ENCODE assay signal across 12 cellular contexts in genomic region chr9:93345630-93346239, GRCh38.
A peak's percentile ranks its signal among the peaks of the same experiment; 100 is the strongest.
DNase-seq lines count a peak whose midpoint lies in the region; ATAC-seq lines count a peak whose summit lies in the region.
"Had no signal": no experiment of that assay in that cellular context is flagged by ENCODE, and none has a peak within 500 bp of the region (broad histone marks: within the 10 kb centered on the region; RNA-seq: fewer than 3 reads in every experiment).

No MANE protein-coding gene starts in this region.

- H3K9me3 ChIP-seq in right cardiac atrium (ENCODE audit: control insufficient read depth, low read length) (no peaks in the 10 kb centered on the region), neuron (ENCODE audit: low read length) (no peaks in the 10 kb centered on the region)

- peaks cover 2% of the 10 kb centered on the region for H3K36me3 Mint-ChIP-seq in activated naive CD8-positive, alpha-beta T cell
- no peaks in the 10 kb centered on the region for H3K36me3 Mint-ChIP-seq in activated naive CD8-positive, alpha-beta T cell treated with anti-CD3 and anti-CD28 coated beads, Interleukin-2, amount 50 U/mL, for 24 hours (ENCODE audit: low read depth)
- no peaks in the 10 kb centered on the region for H3K36me3 Mint-ChIP-seq in stimulated activated memory B cell treated with anti-CD40 and anti-IgM and Interleukin-4, amounts not matched to agents 10 μg/mL and 1 μg/mL and 100 μg/mL, for 72 hours
- H3K36me3 Mint-ChIP-seq: natural killer cell treated with Interleukin-12 subunit alpha and Interleukin-12 subunit beta and Interleukin-15 and Interleukin-18, amount 100 ng/mL, for 72 hours had no signal

- ATAC-seq in activated naive CD8-positive, alpha-beta T cell treated with anti-CD3 and anti-CD28 coated beads, Interleukin-2, amount 50 U/mL, for 24 hours = no peak
- ATAC-seq in right cardiac atrium (peak; percentile 36 to 48), sciatic nerve (no peak), GM21381 (IDR thresholded peaks at IDR 0.05; ENCODE audit: unreplicated experiment) (no peak)
- no peak for ATAC-seq in stimulated activated memory B cell treated with anti-CD40 and anti-IgM and Interleukin-4, amounts not matched to agents 10 μg/mL and 1 μg/mL and 100 μg/mL, for 72 hours

- no peak for DNase-seq in activated naive CD8-positive, alpha-beta T cell treated with anti-CD3 and anti-CD28 coated beads, Interleukin-2, amount 50 U/mL, for 24 hours
- DNase-seq in right cardiac atrium (peak in 1 of 3 donors; percentile 53), sciatic nerve (ENCODE audit: low spot score) (no peak)
- DNase-seq: ACHN; activated CD4-positive, alpha-beta T cell treated with anti-CD3 and anti-CD28 coated beads, Interleukin-2, amount 50 U/mL, for 4 hours; NCI-H2029 had no signal

- H3K4me1 ChIP-seq in right cardiac atrium (ENCODE audit: control insufficient read depth, insufficient read depth, low read length) (no peaks in the 10 kb centered on the region), neuron (ENCODE audit: insufficient read depth, low read length) (peaks cover 3% of the 10 kb centered on the region), urinary bladder (ENCODE audit: insufficient read depth) (no peaks in the 10 kb centered on the region)

- peaks cover 23% of the 10 kb centered on the region for H3K27me3 Mint-ChIP-seq in activated naive CD8-positive, alpha-beta T cell
- peaks cover 34% of the 10 kb centered on the region for H3K27me3 Mint-ChIP-seq in activated naive CD8-positive, alpha-beta T cell treated with anti-CD3 and anti-CD28 coated beads, Interleukin-2, amount 50 U/mL, for 24 hours
- peaks cover 80% of the 10 kb centered on the region for H3K27me3 Mint-ChIP-seq in stimulated activated memory B cell treated with anti-CD40 and anti-IgM and Interleukin-4, amounts not matched to agents 10 μg/mL and 1 μg/mL and 100 μg/mL, for 72 hours

- peak overlapping the region; percentile 39 for H3K4me3 ChIP-seq in right cardiac atrium (ENCODE audit: low read length)
- peak overlapping the region; percentile 35 for H3K4me3 ChIP-seq in neuron (ENCODE audit: low read length)
- H3K4me3 ChIP-seq in urinary bladder (ENCODE audit: low read depth, low read length) = peak overlapping the region; percentile 29

- peak overlapping the region; percentile 27 for H3K4me3 Mint-ChIP-seq in activated naive CD8-positive, alpha-beta T cell
- H3K4me3 Mint-ChIP-seq in activated naive CD8-positive, alpha-beta T cell treated with anti-CD3 and anti-CD28 coated beads, Interleukin-2, amount 50 U/mL, for 24 hours = no peak overlapping the region
- H3K4me3 Mint-ChIP-seq in stimulated activated memory B cell treated with anti-CD40 and anti-IgM and Interleukin-4, amounts not matched to agents 10 μg/mL and 1 μg/mL and 100 μg/mL, for 72 hours = no peak overlapping the region

- no peaks in the 10 kb centered on the region for H3K9me3 Mint-ChIP-seq in activated naive CD8-positive, alpha-beta T cell (ENCODE audit: low read depth)
- no peaks in the 10 kb centered on the region for H3K9me3 Mint-ChIP-seq in activated naive CD8-positive, alpha-beta T cell treated with anti-CD3 and anti-CD28 coated beads, Interleukin-2, amount 50 U/mL, for 24 hours
- no peaks in the 10 kb centered on the region for H3K9me3 Mint-ChIP-seq in stimulated activated memory B cell treated with anti-CD40 and anti-IgM and Interleukin-4, amounts not matched to agents 10 μg/mL and 1 μg/mL and 100 μg/mL, for 72 hours
- H3K9me3 Mint-ChIP-seq: natural killer cell treated with Interleukin-12 subunit alpha and Interleukin-12 subunit beta and Interleukin-15 and Interleukin-18, amount 100 ng/mL, for 72 hours had no signal

- H3K27me3 ChIP-seq in right cardiac atrium (ENCODE audit: control insufficient read depth, insufficient read depth) (no peaks in the 10 kb centered on the region), neuron (ENCODE audit: insufficient read depth, low read length) (peaks cover 2% of the 10 kb centered on the region)

- peak overlapping the region; percentile 48 for H2AFZ ChIP-seq in neuron (ENCODE audit: low read depth, low read length)

- H3K4me1 Mint-ChIP-seq in activated naive CD8-positive, alpha-beta T cell (ENCODE audit: low read depth) = peaks cover 3% of the 10 kb centered on the region
- peaks cover 4% of the 10 kb centered on the region for H3K4me1 Mint-ChIP-seq in activated naive CD8-positive, alpha-beta T cell treated with anti-CD3 and anti-CD28 coated beads, Interleukin-2, amount 50 U/mL, for 24 hours
- peaks cover 7% of the 10 kb centered on the region for H3K4me1 Mint-ChIP-seq in stimulated activated memory B cell treated with anti-CD40 and anti-IgM and Interleukin-4, amounts not matched to agents 10 μg/mL and 1 μg/mL and 100 μg/mL, for 72 hours

- no peak overlapping the region for H3K27ac Mint-ChIP-seq in activated naive CD8-positive, alpha-beta T cell
- no peak overlapping the region for H3K27ac Mint-ChIP-seq in activated naive CD8-positive, alpha-beta T cell treated with anti-CD3 and anti-CD28 coated beads, Interleukin-2, amount 50 U/mL, for 24 hours
- H3K27ac Mint-ChIP-seq in stimulated activated memory B cell treated with anti-CD40 and anti-IgM and Interleukin-4, amounts not matched to agents 10 μg/mL and 1 μg/mL and 100 μg/mL, for 72 hours = no peak overlapping the region
- H3K27ac Mint-ChIP-seq: natural killer cell treated with Interleukin-12 subunit alpha and Interleukin-12 subunit beta and Interleukin-15 and Interleukin-18, amount 100 ng/mL, for 72 hours had no signal

- 40% methylated on average over 21 of the region's 21 CpGs for WGBS in right cardiac atrium
- 34% methylated on average over 21 of the region's 21 CpGs for WGBS in urinary bladder

- no peaks in the 10 kb centered on the region for H3K36me3 ChIP-seq in neuron (ENCODE audit: insufficient read depth, low read length)
- no peaks in the 10 kb centered on the region for H3K36me3 ChIP-seq in urinary bladder (ENCODE audit: insufficient read depth)

- no peak overlapping the region for H3K27ac ChIP-seq in right cardiac atrium (ENCODE audit: low read length)
- H3K27ac ChIP-seq in urinary bladder (ENCODE audit: low read depth) = no peak overlapping the region

- intact Hi-C loops in right cardiac atrium (cut with DNase I) (no loop called here), sciatic nerve (cut with DNase I) (no loop called here)

Comparison
In these comparisons a context has a peak if more than half of its experiments do, and no peak if none do; other contexts are left out.
1. ATAC-seq: peak in right cardiac atrium (2 of 2); none in activated naive CD8-positive, alpha-beta T cell treated with anti-CD3 and anti-CD28 coated beads, Interleukin-2, amount 50 U/mL, for 24 hours (single experiment), sciatic nerve (single experiment), stimulated activated memory B cell treated with anti-CD40 and anti-IgM and Interleukin-4, amounts not matched to agents 10 μg/mL and 1 μg/mL and 100 μg/mL, for 72 hours (single experiment) and GM21381 (single experiment).
2. Peak in every context shown above with its lines, with median percentiles within 50 percentile points of each other: H3K4me3 ChIP-seq.